ENCODE assay signal across 12 cellular contexts in the genomic region with DNA sequence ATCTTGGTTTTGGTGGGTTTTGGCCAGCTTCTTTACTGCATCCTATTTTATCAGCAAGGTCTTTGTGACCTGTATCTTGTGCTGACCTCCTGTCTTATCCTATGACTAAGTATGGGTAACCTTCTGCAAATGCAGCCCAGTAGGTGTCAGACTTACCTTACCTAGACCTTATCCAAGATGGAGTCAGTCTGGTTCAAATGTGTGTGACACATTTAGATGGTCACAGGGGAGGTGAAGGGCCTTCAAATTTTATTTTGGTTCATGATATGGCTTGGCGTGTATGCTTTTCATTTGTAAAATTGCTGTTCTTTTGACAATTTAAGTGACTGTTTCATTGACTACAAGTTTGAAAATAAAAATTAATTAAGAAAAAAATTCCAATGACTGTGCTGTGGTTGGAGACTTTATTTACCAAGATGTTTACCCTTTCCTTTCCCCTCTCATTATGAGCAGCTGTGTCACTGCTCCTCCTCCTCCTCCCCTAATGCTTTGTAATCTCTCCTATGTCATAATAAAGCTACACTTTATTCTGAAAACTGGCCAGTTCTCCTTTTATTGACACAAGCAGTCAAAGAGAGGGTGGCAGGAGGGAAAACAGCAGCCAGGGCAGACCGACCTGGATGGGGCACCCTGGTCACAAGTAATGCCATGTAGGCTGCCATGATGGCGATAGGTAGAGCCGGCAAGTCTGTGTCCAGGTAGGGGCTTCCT. TPM values are rescaled to one million over a fixed set of nuclear protein-coding genes. Genes with fewer than 3 reads are reported as not detected.
DNase-seq lines count a peak whose midpoint lies in the region; ATAC-seq lines count a peak whose summit lies in the region.
"Had no signal": no experiment of that assay in that cellular context is flagged by ENCODE, and none has a peak within 500 bp of the region (broad histone marks: within the 10 kb centered on the region; RNA-seq: fewer than 3 reads in every experiment).

No MANE protein-coding gene starts in this region.

- H3K36me3 ChIP-seq in neuronal stem cell (replicated peaks in 1 of 2; ENCODE audit: control insufficient read depth in 2 of 2, insufficient read depth in 2 of 2, low read length in 2 of 2), result no peaks in the 10 kb centered on the region

- H4K91ac ChIP-seq in neuronal stem cell (ENCODE audit: low read depth, low read length, poor library complexity), result no peak overlapping the region

- no peak overlapping the region for H3K4me3 ChIP-seq in Jurkat, Clone E6-1 (ENCODE audit: low read length)
- no peak overlapping the region for H3K4me3 ChIP-seq in neuronal stem cell (ENCODE audit: low read length in 2 of 2)
- H3K4me3 ChIP-seq: skin epidermis had no signal

- no peak overlapping the region for H3K14ac ChIP-seq in neuronal stem cell (ENCODE audit: low read length)

- no peak overlapping the region for H2BK12ac ChIP-seq in neuronal stem cell (ENCODE audit: low read length)

- no peaks in the 10 kb centered on the region for H3K9me3 ChIP-seq in neuronal stem cell (replicated peaks in 1 of 2; ENCODE audit: control insufficient read depth in 2 of 2, insufficient read depth in 1 of 2, low read depth in 1 of 2, low read length in 2 of 2)

- H3K9ac ChIP-seq in neuronal stem cell (ENCODE audit: low read depth, low read length, poor library complexity), result no peak overlapping the region

- CTCF ChIA-PET in activated naive CD4-positive, alpha-beta T cell treated with anti-CD3 and anti-CD28 coated beads, Interleukin-2, amount 10 ng/mL, durations not matched to agents 7 days and 5 days (lab: Charles Lee), result no interaction called here

- DNase-seq in NCI-H748 (lab: John Stamatoyannopoulos, UW; ENCODE audit: unreplicated experiment) (peak; percentile 40), NCI-H748 treated with DMSO at 0.1 percent for 48 hours (lab: John Stamatoyannopoulos, UW) (no peak), neuronal stem cell (ENCODE audit: low spot score) (no peak), Kasumi-1 (lab: John Stamatoyannopoulos, UW) (no peak)
- DNase-seq in Jurkat, Clone E6-1 (ENCODE audit: low read depth, low spot score), result peak; percentile 15
- DNase-seq in activated naive CD4-positive, alpha-beta T cell treated with anti-CD3 and anti-CD28 coated beads, Interleukin-2, amount 10 ng/mL, durations not matched to agents 7 days and 5 days, result peak; percentile 20
- DNase-seq: NCI-H1436 treated with DMSO at 0.1 percent for 48 hours had no signal

- H3K4me1 Mint-ChIP-seq in activated naive CD4-positive, alpha-beta T cell treated with anti-CD3 and anti-CD28 coated beads, Interleukin-2, amount 10 ng/mL, durations not matched to agents 7 days and 5 days, result no peaks in the 10 kb centered on the region
- H3K4me1 Mint-ChIP-seq: central memory CD8-positive, alpha-beta T cell had no signal

- no CpG with 5 or more reads among the region's 4 CpGs for WGBS in neuronal stem cell (ENCODE audit: extremely low coverage in 2 of 2, insufficient read length in 2 of 2, insufficient replicate concordance in 1 of 2), 2 donors

- no peak overlapping the region for H3K4ac ChIP-seq in neuronal stem cell (ENCODE audit: low read length)

- no peaks in the 10 kb centered on the region for H3K4me1 ChIP-seq in neuronal stem cell (ENCODE audit: control insufficient read depth in 2 of 2, insufficient read depth in 1 of 2, low read depth in 1 of 2, low read length in 2 of 2)

- H2AFZ ChIP-seq in neuronal stem cell (ENCODE audit: low read length), result no peak overlapping the region

- H3K4me2 ChIP-seq in neuronal stem cell (ENCODE audit: insufficient read depth, low read length, poor library complexity, severe bottlenecking), result no peak overlapping the region

- peak overlapping the region; percentile 89 for H2BK5ac ChIP-seq in neuronal stem cell (ENCODE audit: low read length)

- no peak overlapping the region for H2BK120ac ChIP-seq in neuronal stem cell (ENCODE audit: low read depth, low read length)

- H3K23ac ChIP-seq in neuronal stem cell (ENCODE audit: low read depth, low read length, poor library complexity), result no peak overlapping the region

- no peak for ATAC-seq in HG03196 (IDR thresholded peaks at IDR 0.05; ENCODE audit: unreplicated experiment)
- ATAC-seq in GM21360 (IDR thresholded peaks at IDR 0.05; ENCODE audit: unreplicated experiment), result no peak
- ATAC-seq: Right ventricle myocardium inferior had no signal

- no peak overlapping the region for H4K8ac ChIP-seq in neuronal stem cell (ENCODE audit: low read depth, low read length)

- no peaks in the 10 kb centered on the region for H3K36me3 Mint-ChIP-seq in activated naive CD4-positive, alpha-beta T cell treated with anti-CD3 and anti-CD28 coated beads, Interleukin-2, amount 10 ng/mL, durations not matched to agents 7 days and 5 days

- no peak overlapping the region for H3K27ac Mint-ChIP-seq in activated naive CD4-positive, alpha-beta T cell treated with anti-CD3 and anti-CD28 coated beads, Interleukin-2, amount 10 ng/mL, durations not matched to agents 7 days and 5 days

- no peak overlapping the region for H3K4me3 Mint-ChIP-seq in activated naive CD4-positive, alpha-beta T cell treated with anti-CD3 and anti-CD28 coated beads, Interleukin-2, amount 10 ng/mL, durations not matched to agents 7 days and 5 days
- H3K4me3 Mint-ChIP-seq: central memory CD8-positive, alpha-beta T cell had no signal

- H3K27me3 Mint-ChIP-seq in activated naive CD4-positive, alpha-beta T cell treated with anti-CD3 and anti-CD28 coated beads, Interleukin-2, amount 10 ng/mL, durations not matched to agents 7 days and 5 days, result peaks cover 6% of the 10 kb centered on the region
- H3K27me3 Mint-ChIP-seq: central memory CD8-positive, alpha-beta T cell had no signal

- H3K18ac ChIP-seq in neuronal stem cell (ENCODE audit: low read length), result peak overlapping the region; percentile 65

- no peak overlapping the region for H2AK5ac ChIP-seq in neuronal stem cell (ENCODE audit: low read depth, low read length)

- H3K79me1 ChIP-seq in neuronal stem cell (ENCODE audit: low read depth, low read length), result no peaks in the 10 kb centered on the region

- H3K9me3 Mint-ChIP-seq in activated naive CD4-positive, alpha-beta T cell treated with anti-CD3 and anti-CD28 coated beads, Interleukin-2, amount 10 ng/mL, durations not matched to agents 7 days and 5 days, result no peaks in the 10 kb centered on the region
- H3K9me3 Mint-ChIP-seq: central memory CD8-positive, alpha-beta T cell had no signal

- no peak overlapping the region for H3K27ac ChIP-seq in neuronal stem cell (replicated peaks; ENCODE audit: low read length)
- H3K27ac ChIP-seq: skin epidermis had no signal

- H3K27me3 ChIP-seq in neuronal stem cell (ENCODE audit: control insufficient read depth in 3 of 3, insufficient read depth in 3 of 3, low read depth in 1 of 3, low read length in 3 of 3), result no peaks in the 10 kb centered on the region

- H2BK15ac ChIP-seq in neuronal stem cell (ENCODE audit: low read length), result no peak overlapping the region

RNA-seq across cellular contexts. Expression of gene TNFRSF13B, which starts 49.4 kb away (rescaled TPM):
- polyA plus RNA-seq in Jurkat, Clone E6-1 (2012; ENCODE audit: insufficient read depth, insufficient read length), result not detected
- not detected for polyA plus RNA-seq in neuronal stem cell (2013, experiment 1 of 2)
- not detected for polyA plus RNA-seq in neuronal stem cell (2013, experiment 2 of 2)

Comparison
In these comparisons a context has a peak if more than half of its experiments do, and no peak if none do; other contexts are left out.
1. DNase-seq: peak in NCI-H748 (single experiment), Jurkat, Clone E6-1 (single experiment) and activated naive CD4-positive, alpha-beta T cell treated with anti-CD3 and anti-CD28 coated beads, Interleukin-2, amount 10 ng/mL, durations not matched to agents 7 days and 5 days (single experiment); none in NCI-H748 treated with DMSO at 0.1 percent for 48 hours (single experiment), neuronal stem cell (single experiment) and Kasumi-1 (0 of 2).